Comparison of ENCODE assay signal across 19 cellular contexts in the genomic region with DNA sequence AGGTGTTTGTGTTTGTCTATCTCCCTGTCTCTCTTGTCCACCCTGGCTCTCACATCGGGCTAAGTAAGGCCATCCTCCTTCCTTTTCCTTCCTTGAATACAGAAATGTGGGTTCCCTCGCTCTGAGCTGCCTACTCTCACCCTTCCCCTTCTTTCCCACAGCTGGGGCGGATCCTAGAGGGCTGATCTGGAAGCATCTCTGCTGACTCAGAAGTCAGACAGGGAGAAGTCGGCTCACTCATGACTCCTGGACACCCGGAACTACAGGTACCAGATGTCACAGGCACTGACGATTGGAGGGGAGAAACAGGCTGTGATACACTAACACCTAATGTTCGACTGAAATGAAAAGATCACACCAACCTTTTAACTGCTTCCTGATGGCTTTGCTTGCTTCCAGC.
"Had no signal": no experiment of that assay in that cellular context is flagged by ENCODE, and none has a peak within 500 bp of the region (broad histone marks: within the 10 kb centered on the region; RNA-seq: fewer than 3 reads in every experiment).

No MANE protein-coding gene starts in this region.

- H3K9me3 ChIP-seq: tibial nerve, vagina had no signal

- DNase-seq: activated CD4-positive, CD25-positive, alpha-beta regulatory T cell treated with anti-CD3 and anti-CD28 coated beads, Interleukin-2, amount 50 U/mL, for 72 hours; activated CD8-positive, alpha-beta memory T cell treated with anti-CD3 and anti-CD28 coated beads for 24 hours; activated CD8-positive, alpha-beta memory T cell treated with anti-CD3 and anti-CD28 coated beads, Interleukin-2, amount 50 U/mL, for 48 hours; activated effector memory CD4-positive, alpha-beta T cell treated with Interleukin-2 at 50 U/mL for 16 hours; activated naive CD4-positive, alpha-beta T cell treated with anti-CD3 and anti-CD28 coated beads, Interleukin-2, amount 50 U/mL, for 16 hours; activated T-cell treated with anti-CD3 and anti-CD28 coated beads, Interleukin-2, amount 50 U/mL, for 48 hours; hypothalamus; kidney; stimulated activated naive CD4-positive, alpha-beta T cell had no signal

- H3K27me3 ChIP-seq: cardiac muscle cell, tibial nerve, vagina had no signal

- H3K4me3 Mint-ChIP-seq: mesothelial cell of epicardium; natural killer cell treated with Interleukin-12 subunit alpha and Interleukin-12 subunit beta and Interleukin-15 and Interleukin-18, amount 100 ng/mL, for 72 hours; T-helper 1 cell treated with Interleukin-12 subunit alpha and Interleukin-12 subunit beta and Interleukin-4 antibody, amounts not matched to agents 30 μg/mL and 1 μg/mL, for 36 hours had no signal

- ATAC-seq: left lobe of liver had no signal

- H3K36me3 ChIP-seq: cardiac muscle cell, tibial nerve, vagina had no signal

- H3K4me1 ChIP-seq: tibial nerve, vagina had no signal

- FAIRE-seq: frontal cortex, kidney had no signal

- H3K27ac ChIP-seq: cardiac muscle cell, epithelial cell of prostate, tibial nerve, vagina had no signal

- H3K4me3 ChIP-seq: cardiac muscle cell, lung, tibial nerve, vagina had no signal

- H3K36me3 Mint-ChIP-seq: natural killer cell treated with Interleukin-12 subunit alpha and Interleukin-12 subunit beta and Interleukin-15 and Interleukin-18, amount 100 ng/mL, for 72 hours had no signal

- H3K27ac Mint-ChIP-seq: mesothelial cell of epicardium; natural killer cell treated with Interleukin-12 subunit alpha and Interleukin-12 subunit beta and Interleukin-15 and Interleukin-18, amount 100 ng/mL, for 72 hours had no signal

- H3K9me3 Mint-ChIP-seq: mesothelial cell of epicardium; natural killer cell treated with Interleukin-12 subunit alpha and Interleukin-12 subunit beta and Interleukin-15 and Interleukin-18, amount 100 ng/mL, for 72 hours; T-helper 1 cell treated with Interleukin-12 subunit alpha and Interleukin-12 subunit beta and Interleukin-4 antibody, amounts not matched to agents 30 μg/mL and 1 μg/mL, for 36 hours had no signal
